In genomic region chr7:34687529-34687928, GRCh38 we compare ENCODE assay signal across 8 cellular contexts. TPM values are rescaled to one million over a fixed set of nuclear protein-coding genes. Genes with fewer than 3 reads are reported as not detected.
"Had no signal": no experiment of that assay in that cellular context is flagged by ENCODE, and none has a peak within 500 bp of the region (broad histone marks: within the 10 kb centered on the region; RNA-seq: fewer than 3 reads in every experiment).

No MANE protein-coding gene starts in this region.

- DNase-seq: H9, HCEC 1CT, KBM-7 had no signal

- H3K27ac ChIP-seq: KMS-11 had no signal

- H3K9ac ChIP-seq: KMS-11 had no signal

- H3K27ac Mint-ChIP-seq: GM23338, H9 had no signal

- FAIRE-seq: H1, H54, HTR-8/SVneo had no signal

- H3K4me3 ChIP-seq: GM23338 had no signal

- H2AFZ ChIP-seq: GM23338 had no signal

- ATAC-seq: GM23338 had no signal

- H3K4me2 ChIP-seq: GM23338, KMS-11 had no signal

- H3K4me3 Mint-ChIP-seq: GM23338, H9 had no signal

RNA-seq across cellular contexts. Expression of gene NPSR1, which starts 29.5 kb away (rescaled TPM):
- total RNA-seq: GM23338, H1, H9 had no signal
- polyA plus RNA-seq: GM23338, H1 had no signal
